19 cellular contexts compared by ENCODE assay signal in the genomic region with DNA sequence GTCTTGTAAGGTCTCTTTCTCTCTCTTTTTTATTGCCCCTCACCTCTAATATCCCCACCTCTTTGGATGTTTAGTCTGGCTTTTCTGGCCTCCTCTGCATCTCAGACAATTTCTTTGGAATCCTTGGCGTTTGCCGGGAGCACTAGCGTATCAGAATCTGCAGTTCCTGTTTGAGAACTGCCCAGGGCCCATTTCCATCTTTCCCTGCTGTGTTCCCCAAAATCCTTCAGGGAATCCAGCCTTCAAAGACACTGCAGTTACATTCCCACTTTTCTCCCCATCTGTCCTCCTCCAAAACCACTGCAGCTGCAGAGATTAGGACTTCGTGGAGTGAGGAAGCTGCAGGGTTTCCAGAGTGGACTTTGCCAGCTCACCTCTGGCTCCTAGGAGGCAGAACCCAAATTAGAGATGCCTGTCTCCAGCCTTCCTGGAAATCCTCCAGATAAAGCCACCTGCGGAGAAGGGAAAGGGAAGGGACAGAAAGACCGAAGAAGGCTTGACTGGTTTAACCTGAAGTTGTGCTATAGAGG. TPM values are rescaled to one million over a fixed set of nuclear protein-coding genes. Genes with fewer than 3 reads are reported as not detected.
DNase-seq lines count a peak whose midpoint lies in the region; ATAC-seq and TF ChIP-seq lines count a peak whose summit lies in the region.
"Had no signal": no experiment of that assay in that cellular context is flagged by ENCODE, and none has a peak within 500 bp of the region (broad histone marks: within the 10 kb centered on the region; RNA-seq: fewer than 3 reads in every experiment).

No MANE protein-coding gene starts in this region.

- no peaks in the 10 kb centered on the region for H3K36me3 Mint-ChIP-seq in endodermal cell (ENCODE audit: low read depth)

- intact Hi-C loops in transverse colon (cut with DNase I; ENCODE audit: low total_unique reads) (no loop called here), heart right ventricle (cut with DNase I) (loop anchor here in 2 of 10 donors (5.0 to 10.0 kb wide), 2 partner anchors 69 to 102 kb away; no protein-coding TSS in a partner anchor)

- H3K4me1 ChIP-seq in endodermal cell (ENCODE audit: control insufficient read depth, insufficient read depth, low read length) (peaks cover 8% of the 10 kb centered on the region), transverse colon (peaks cover 0 to 35% (median 13%) of the 10 kb centered on the region in 4 donors), heart right ventricle (peaks cover 0 to 19% (median 3%) of the 10 kb centered on the region in 9 donors)

- H3K27me3 ChIP-seq in endodermal cell (ENCODE audit: control insufficient read depth, insufficient read depth, low read length, poor library complexity, severe bottlenecking), result peaks cover 60% of the 10 kb centered on the region
- peaks cover 53% of the 10 kb centered on the region for H3K27me3 ChIP-seq in transverse colon
- H3K27me3 ChIP-seq in heart right ventricle, result peaks cover 0 to 83% (median 57%) of the 10 kb centered on the region in 7 donors
- H3K27me3 ChIP-seq: vagina had no signal

- H3K27me3 Mint-ChIP-seq in endodermal cell (ENCODE audit: insufficient read depth), result peaks cover 50% of the 10 kb centered on the region

- DNase-seq in LNCaP clone FGC (ENCODE audit: low read depth), result peak; percentile 35
- peak; percentile 72 for DNase-seq in endodermal cell
- DNase-seq in islet precursor cell, result peak; percentile 64
- DNase-seq in transverse colon, result no peak
- DNase-seq in heart right ventricle, result no peak
- DNase-seq in Kasumi-1 (lab: John Stamatoyannopoulos, UW), result no peak
- no peak for DNase-seq in GM13976 (ENCODE audit: low spot score)
- DNase-seq: activated CD4-positive, CD25-positive, alpha-beta regulatory T cell treated with anti-CD3 and anti-CD28 coated beads, Interleukin-2, amount 50 U/mL, for 72 hours; activated naive CD8-positive, alpha-beta T cell treated with anti-CD3 and anti-CD28 coated beads, Interleukin-2, amount 10 ng/mL, durations not matched to agents 7 days and 5 days; AML-193; effector CD4-positive, alpha-beta T cell; stimulated activated CD4-positive, alpha-beta T cell treated with anti-CD3 and anti-CD28 coated beads, Interleukin-2, amount 100 ng/mL, for 48 hours; stomach; T-helper 9 cell had no signal

- no peak overlapping the region for H3K27ac ChIP-seq in endodermal cell (ENCODE audit: low read depth, low read length)
- H3K27ac ChIP-seq in transverse colon, result peak overlapping the region in 3 of 4 donors; percentile 18 to 57 (median 32)
- H3K27ac ChIP-seq in heart right ventricle, result no peak overlapping the region
- H3K27ac ChIP-seq: stomach, vagina had no signal

- H3K9ac ChIP-seq in endodermal cell (ENCODE audit: extremely low read depth, low read length, poor library complexity, severe bottlenecking), result no peak overlapping the region

- no peak overlapping the region for H3K4me3 ChIP-seq in LNCaP clone FGC (ENCODE audit: low read depth, low read length)
- no peak overlapping the region for H3K4me3 ChIP-seq in endodermal cell (ENCODE audit: low read length)
- H3K4me3 ChIP-seq in transverse colon, result no peak overlapping the region
- H3K4me3 ChIP-seq in heart right ventricle, result no peak overlapping the region
- H3K4me3 ChIP-seq: SK-N-MC, stomach had no signal

- peaks cover 40% of the 10 kb centered on the region for H3K4me1 Mint-ChIP-seq in endodermal cell

- TF ChIP-seq POLR2A in transverse colon (IDR thresholded peaks at IDR 0.05), result no peak

- in situ Hi-C loops in transverse colon (cut with MboI; ENCODE audit: low pct_ligation_motif_present in 1 of 4, low pct_unique_long_range_greater_than_20kb in 1 of 4, low sequenced_read_pairs in 3 of 4) (no loop called here), GM13976 (cut with MboI; ENCODE audit: low sequenced_read_pairs, unreplicated experiment) (no loop called here)

- WGBS in endodermal cell (ENCODE audit: insufficient coverage in 1 of 2, insufficient read length in 1 of 2), 2 experiments, result 23 to 39% methylated on average over 6 of the region's 6 CpGs
- 35 to 47% methylated on average over 4 to 6 of the region's 6 CpGs for WGBS in transverse colon (ENCODE audit: low coverage in 1 of 2), 2 donors
- WGBS in heart right ventricle, 2 donors, result 52 to 65% methylated on average over 6 of the region's 6 CpGs

- H3K36me3 ChIP-seq in endodermal cell (ENCODE audit: control insufficient read depth, insufficient read depth, low read length) (no peaks in the 10 kb centered on the region), transverse colon (no peaks in the 10 kb centered on the region), heart right ventricle (no peaks in the 10 kb centered on the region)
- H3K36me3 ChIP-seq: stomach, vagina had no signal

- H3K9me3 ChIP-seq in endodermal cell (ENCODE audit: control insufficient read depth, low read length), result no peaks in the 10 kb centered on the region
- H3K9me3 ChIP-seq in transverse colon, result no peaks in the 10 kb centered on the region
- H3K9me3 ChIP-seq in heart right ventricle, result no peaks in the 10 kb centered on the region
- H3K9me3 ChIP-seq: stomach, vagina had no signal

- no peak overlapping the region for H3K27ac Mint-ChIP-seq in endodermal cell
- H3K27ac Mint-ChIP-seq: activated naive CD8-positive, alpha-beta T cell treated with anti-CD3 and anti-CD28 coated beads, Interleukin-2, amount 10 ng/mL, durations not matched to agents 7 days and 5 days; activated T-helper 1 cell treated with anti-CD3 and anti-CD28 coated beads, Interleukin-12 subunit alpha, Interleukin-12 subunit beta, Interleukin-2, Interleukin-4 antibody, amounts not matched to agents 30 ng/mL and 10 ng/mL and 1 ng/mL, durations not matched to agents 14 hours and 24 hours and 36 hours had no signal

- TF ChIP-seq CTCF in LNCaP clone FGC (IDR thresholded peaks at IDR 0.05; ENCODE audit: control insufficient read depth, extremely low read depth, insufficient read depth), result no peak
- TF ChIP-seq CTCF in endodermal cell (conservative IDR thresholded peaks at IDR 0.05), result no peak
- no peak for TF ChIP-seq CTCF in transverse colon (IDR thresholded peaks at IDR 0.05)
- TF ChIP-seq CTCF in heart right ventricle (IDR thresholded peaks at IDR 0.05), result no peak
- no peak for TF ChIP-seq CTCF in GM13976 (IDR thresholded peaks at IDR 0.05; ENCODE audit: borderline replicate concordance, control extremely low read depth, extremely low read depth, insufficient read depth, missing control alignments)

- no peak for TF ChIP-seq EP300 in transverse colon (IDR thresholded peaks at IDR 0.05; ENCODE audit: low read depth)

- no peaks in the 10 kb centered on the region for H3K9me3 Mint-ChIP-seq in endodermal cell
- H3K9me3 Mint-ChIP-seq: activated naive CD8-positive, alpha-beta T cell treated with anti-CD3 and anti-CD28 coated beads, Interleukin-2, amount 10 ng/mL, durations not matched to agents 7 days and 5 days; activated T-helper 1 cell treated with anti-CD3 and anti-CD28 coated beads, Interleukin-12 subunit alpha, Interleukin-12 subunit beta, Interleukin-2, Interleukin-4 antibody, amounts not matched to agents 30 ng/mL and 10 ng/mL and 1 ng/mL, durations not matched to agents 14 hours and 24 hours and 36 hours had no signal

- no peak for ATAC-seq in heart right ventricle

- peak overlapping the region; percentile 23 for H3K4me3 Mint-ChIP-seq in endodermal cell
- H3K4me3 Mint-ChIP-seq: activated naive CD8-positive, alpha-beta T cell treated with anti-CD3 and anti-CD28 coated beads, Interleukin-2, amount 10 ng/mL, durations not matched to agents 7 days and 5 days; activated T-helper 1 cell treated with anti-CD3 and anti-CD28 coated beads, Interleukin-12 subunit alpha, Interleukin-12 subunit beta, Interleukin-2, Interleukin-4 antibody, amounts not matched to agents 30 ng/mL and 10 ng/mL and 1 ng/mL, durations not matched to agents 14 hours and 24 hours and 36 hours had no signal

RNA-seq across cellular contexts. Expression of gene VSNL1, which starts 2.7 kb away (rescaled TPM):
- total RNA-seq in endodermal cell, result 1 to 10 TPM; 1.4 to 3.3 TPM
- 4.5 TPM for polyA plus RNA-seq in endodermal cell (2013, experiment 1 of 2)
- polyA plus RNA-seq in endodermal cell (2013, experiment 2 of 2), result 2.8 TPM
- total RNA-seq in transverse colon, result 1 to 10 TPM in 1 of 4 donors, under 1 TPM in 1, not detected in 2; 0.96 to 1.1 TPM
- 10 to 100 TPM; 10.1 to 24.3 (median 17.9) TPM for total RNA-seq in heart right ventricle
- 1 to 10 TPM; 5.9 to 9.8 TPM for polyA plus RNA-seq in heart right ventricle
- total RNA-seq: activated CD8-positive, alpha-beta memory T cell treated with anti-CD3 and anti-CD28 coated beads for 36 hours; activated naive CD8-positive, alpha-beta T cell treated with anti-CD3 and anti-CD28 coated beads, Interleukin-2, amount 10 ng/mL, durations not matched to agents 7 days and 5 days; activated T-helper 1 cell treated with anti-CD3 and anti-CD28 coated beads, Interleukin-12 subunit alpha, Interleukin-12 subunit beta, Interleukin-2, Interleukin-4 antibody, amounts not matched to agents 30 ng/mL and 10 ng/mL and 1 ng/mL, durations not matched to agents 14 hours and 24 hours and 36 hours; HT-29 had no signal

RNA-seq across cellular contexts. Expression of gene RAD51AP2, which starts 25.0 kb away (rescaled TPM):
- total RNA-seq in endodermal cell (under 1 TPM in 1 of 2 donors, not detected in 1; 0.18 TPM), transverse colon (under 1 TPM in 1 of 4 donors, not detected in 3; 0.40 TPM), heart right ventricle (under 1 TPM in 9 of 10 donors, not detected in 1; 0.06 to 0.49 (median 0.14) TPM)
- polyA plus RNA-seq in endodermal cell (2013, experiment 1 of 2), result 0.07 TPM
- polyA plus RNA-seq in endodermal cell (2013, experiment 2 of 2), result 0.12 TPM
- polyA plus RNA-seq in heart right ventricle, result under 1 TPM; 0.03 to 0.15 TPM
- total RNA-seq: activated CD8-positive, alpha-beta memory T cell treated with anti-CD3 and anti-CD28 coated beads for 36 hours; activated naive CD8-positive, alpha-beta T cell treated with anti-CD3 and anti-CD28 coated beads, Interleukin-2, amount 10 ng/mL, durations not matched to agents 7 days and 5 days; activated T-helper 1 cell treated with anti-CD3 and anti-CD28 coated beads, Interleukin-12 subunit alpha, Interleukin-12 subunit beta, Interleukin-2, Interleukin-4 antibody, amounts not matched to agents 30 ng/mL and 10 ng/mL and 1 ng/mL, durations not matched to agents 14 hours and 24 hours and 36 hours; HT-29 had no signal

Comparison
In these comparisons a context has a peak if more than half of its experiments do, and no peak if none do; other contexts are left out.
1. DNase-seq: peak in LNCaP clone FGC (single experiment), endodermal cell (single experiment) and islet precursor cell (single experiment); none in transverse colon (single experiment), heart right ventricle (0 of 2), Kasumi-1 (0 of 2) and GM13976 (single experiment).
2. H3K27ac ChIP-seq: peak in transverse colon (3 of 4); none in endodermal cell (single experiment) and heart right ventricle (0 of 10).